ENCODE assay signal across 10 cellular contexts in the genomic region with DNA sequence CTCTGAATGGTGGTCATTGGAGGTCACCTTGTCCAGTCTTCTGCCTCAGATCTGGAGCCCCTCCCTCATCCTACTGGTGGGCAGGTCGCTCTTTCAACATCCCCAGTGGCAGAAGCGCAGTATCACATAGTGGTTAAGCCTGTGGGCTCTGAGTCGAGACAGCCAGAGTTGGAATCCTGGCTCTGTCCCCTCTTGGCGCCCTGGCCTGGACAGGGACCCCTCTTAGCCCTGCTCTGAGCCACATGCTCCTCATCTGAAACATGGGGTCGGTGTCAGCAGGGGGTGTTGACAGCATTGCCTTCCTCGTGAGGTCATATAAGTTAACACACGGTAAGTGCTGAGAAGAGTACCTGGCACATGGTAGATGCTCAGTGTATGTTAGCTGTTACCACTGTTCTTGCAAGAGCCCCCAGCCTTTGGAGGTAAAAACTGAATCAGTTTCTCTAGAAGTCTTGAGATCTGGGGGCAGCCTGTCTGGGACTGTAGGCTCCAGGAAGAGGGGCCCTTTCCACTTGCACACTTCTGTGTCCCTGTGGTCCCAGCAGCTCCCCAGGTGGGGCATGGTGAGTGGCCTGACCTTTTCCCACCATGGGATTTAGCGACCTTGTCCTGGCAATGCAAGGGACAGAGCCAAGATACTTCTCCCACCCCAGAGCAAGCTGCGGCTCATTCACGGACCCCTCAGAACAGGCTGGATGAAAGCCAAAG. TPM values are rescaled to one million over a fixed set of nuclear protein-coding genes. Genes with fewer than 3 reads are reported as not detected.
A peak's percentile ranks its signal among the peaks of the same experiment; 100 is the strongest.
DNase-seq lines count a peak whose midpoint lies in the region; ATAC-seq and TF ChIP-seq lines count a peak whose summit lies in the region.
"Had no signal": no experiment of that assay in that cellular context is flagged by ENCODE, and none has a peak within 500 bp of the region (broad histone marks: within the 10 kb centered on the region; RNA-seq: fewer than 3 reads in every experiment).

No MANE protein-coding gene starts in this region.

- DNase-seq in activated CD8-positive, alpha-beta memory T cell treated with anti-CD3 and anti-CD28 coated beads, Interleukin-2, amount 50 U/mL, for 4 hours: peak; percentile 15
- no peak for DNase-seq in activated CD8-positive, alpha-beta memory T cell treated with anti-CD3 and anti-CD28 coated beads, Interleukin-2, amount 50 U/mL, for 48 hours
- no peak for DNase-seq in activated naive CD4-positive, alpha-beta T cell treated with anti-CD3 and anti-CD28 coated beads, Interleukin-2, amount 50 U/mL, for 72 hours (ENCODE audit: low spot score in 2 of 2)
- DNase-seq in right lobe of liver: peak in 1 of 3 donors; percentile 45
- no peak for DNase-seq in ovary
- no peak for DNase-seq in stimulated activated naive CD4-positive, alpha-beta T cell (lab: John Stamatoyannopoulos, UW)
- DNase-seq: activated CD4-positive, alpha-beta T cell treated with anti-CD3 and anti-CD28 coated beads for 1 hour had no signal

- TF ChIP-seq CTCF in right lobe of liver (IDR thresholded peaks at IDR 0.05) (no peak), ovary (IDR thresholded peaks at IDR 0.05) (no peak)

- H3K27ac Mint-ChIP-seq in activated naive CD4-positive, alpha-beta T cell treated with anti-CD3 and anti-CD28 coated beads, Interleukin-2, amount 50 U/mL, for 72 hours: peak overlapping the region; percentile 94

- peaks cover 23 to 52% (median 31%) of the 10 kb centered on the region in 4 donors for H3K36me3 ChIP-seq in right lobe of liver
- H3K36me3 ChIP-seq in subcutaneous abdominal adipose tissue (ENCODE audit: control insufficient read depth in 5 of 5, insufficient read depth in 5 of 5, low read length in 5 of 5): peaks cover 0 to 76% (median 60%) of the 10 kb centered on the region in 5 donors
- no peaks in the 10 kb centered on the region for H3K36me3 ChIP-seq in ovary

- TF ChIP-seq EP300 in ovary (IDR thresholded peaks at IDR 0.05): no peak

- WGBS in right lobe of liver (ENCODE audit: insufficient coverage, low coverage, low lambda C conversion rate, missing lambda C conversion rate): 78% methylated on average over 6 of the region's 10 CpGs
- 77 to 85% (median 80%) methylated on average over 10 of the region's 10 CpGs for WGBS in ovary, 3 donors

- peak overlapping the region in 3 of 5 donors; percentile 14 to 80 (median 69) for H3K9ac ChIP-seq in subcutaneous abdominal adipose tissue (ENCODE audit: low read length in 5 of 5)
- H3K9ac ChIP-seq: parathyroid adenoma had no signal

- TF ChIP-seq POLR2A in right lobe of liver (IDR thresholded peaks at IDR 0.05) (no peak), ovary (IDR thresholded peaks at IDR 0.05) (no peak)

- peaks cover 51 to 62% of the 10 kb centered on the region in 2 donors for H3K36me3 Mint-ChIP-seq in activated naive CD4-positive, alpha-beta T cell treated with anti-CD3 and anti-CD28 coated beads, Interleukin-2, amount 50 U/mL, for 72 hours

- H3K9me3 Mint-ChIP-seq in activated naive CD4-positive, alpha-beta T cell treated with anti-CD3 and anti-CD28 coated beads, Interleukin-2, amount 50 U/mL, for 72 hours: no peaks in the 10 kb centered on the region

- H3K9me3 ChIP-seq in right lobe of liver: no peaks in the 10 kb centered on the region
- H3K9me3 ChIP-seq in subcutaneous abdominal adipose tissue (ENCODE audit: control insufficient read depth in 5 of 5, low read length in 5 of 5): peaks cover 0 to 3% (median 0%) of the 10 kb centered on the region in 5 donors
- H3K9me3 ChIP-seq in ovary: no peaks in the 10 kb centered on the region

- peak overlapping the region; percentile 94 to 100 (median 98) for H3K27ac ChIP-seq in right lobe of liver
- H3K27ac ChIP-seq in subcutaneous abdominal adipose tissue (ENCODE audit: low read depth, low read length): peak overlapping the region; percentile 98
- no peak overlapping the region for H3K27ac ChIP-seq in ovary
- H3K27ac ChIP-seq: parathyroid adenoma had no signal

- H3K4me3 ChIP-seq in right lobe of liver: no peak overlapping the region
- no peak overlapping the region for H3K4me3 ChIP-seq in subcutaneous abdominal adipose tissue (ENCODE audit: low read depth in 1 of 5, low read length in 5 of 5)
- no peak overlapping the region for H3K4me3 ChIP-seq in ovary

- intact Hi-C loops in right lobe of liver (cut with DNase I) (loop anchor here in 1 of 2 donors (10.0 kb wide), 1 partner anchor 194 kb away; no protein-coding TSS in a partner anchor), ovary (cut with DNase I) (no loop called here)

- ATAC-seq in activated naive CD4-positive, alpha-beta T cell treated with anti-CD3 and anti-CD28 coated beads, Interleukin-2, amount 50 U/mL, for 72 hours: no peak
- ATAC-seq in right lobe of liver (no peak), HG02870 (IDR thresholded peaks at IDR 0.05; ENCODE audit: unreplicated experiment) (no peak)

- H3K4me1 ChIP-seq in right lobe of liver (peaks cover 0 to 61% (median 20%) of the 10 kb centered on the region in 4 donors), subcutaneous abdominal adipose tissue (ENCODE audit: control insufficient read depth in 5 of 5, insufficient read depth in 5 of 5, low read length in 5 of 5) (peaks cover 34 to 70% (median 64%) of the 10 kb centered on the region in 5 donors), ovary (ENCODE audit: insufficient read depth) (peaks cover 30% of the 10 kb centered on the region)

- H3K27me3 ChIP-seq in right lobe of liver: no peaks in the 10 kb centered on the region
- H3K27me3 ChIP-seq in subcutaneous abdominal adipose tissue (ENCODE audit: control insufficient read depth in 5 of 5, insufficient read depth in 4 of 5, low read length in 5 of 5): peaks cover 0 to 3% (median 0%) of the 10 kb centered on the region in 5 donors
- no peaks in the 10 kb centered on the region for H3K27me3 ChIP-seq in ovary

RNA-seq across cellular contexts. Expression of a gene that starts 6.4 kb away (rescaled TPM):
- 10 to 100 TPM; 30.2 to 58.6 TPM for total RNA-seq in activated naive CD4-positive, alpha-beta T cell treated with anti-CD3 and anti-CD28 coated beads, Interleukin-2, amount 50 U/mL, for 72 hours
- total RNA-seq in right lobe of liver: 10 to 100 TPM in 3 of 6 experiments, 1 to 10 TPM in 3; 2.7 to 21.9 (median 8.3) TPM
- 10 to 100 TPM in 3 of 7 donors, 1 to 10 TPM in 4; 5.4 to 86.6 (median 7.2) TPM for total RNA-seq in ovary
- polyA plus RNA-seq in ovary: 1 to 10 TPM; 1.4 to 3.6 TPM

RNA-seq across cellular contexts. Expression of a gene that starts 33.8 kb away (rescaled TPM):
- 10 to 100 TPM; 48.0 to 66.8 TPM for total RNA-seq in activated naive CD4-positive, alpha-beta T cell treated with anti-CD3 and anti-CD28 coated beads, Interleukin-2, amount 50 U/mL, for 72 hours
- total RNA-seq in right lobe of liver: 10 to 100 TPM; 12.9 to 55.9 (median 32.8) TPM
- total RNA-seq in ovary: 10 to 100 TPM; 38.7 to 71.3 (median 64.1) TPM
- 100 to 1,000 TPM in 1 of 2 donors, 10 to 100 TPM in 1; 62.1 to 108 TPM for polyA plus RNA-seq in ovary

Comparison
In these comparisons a context has a peak if more than half of its experiments do, and no peak if none do; other contexts are left out.
1. H3K27ac ChIP-seq: peak in right lobe of liver (3 of 3) and subcutaneous abdominal adipose tissue (single experiment); none in ovary (0 of 2).